ENCODE assay signal across 5 cellular contexts in genomic region chr12:43118881-43119280, GRCh38.
"Had no signal": no experiment of that assay in that cellular context is flagged by ENCODE, and none has a peak within 500 bp of the region (broad histone marks: within the 10 kb centered on the region; RNA-seq: fewer than 3 reads in every experiment).

No MANE protein-coding gene starts in this region.

- H3K4me3 ChIP-seq: K562 had no signal

- H3K27ac ChIP-seq: HL-60 had no signal

- DNase-seq: IMR-90, KBM-7, KG1 had no signal
